11 cellular contexts compared by ENCODE assay signal in genomic region chr11:75468534-75469340, GRCh38. TPM values are rescaled to one million over a fixed set of nuclear protein-coding genes. Genes with fewer than 3 reads are reported as not detected.
DNase-seq lines count a peak whose midpoint lies in the region; TF ChIP-seq lines count a peak whose summit lies in the region.
"Had no signal": no experiment of that assay in that cellular context is flagged by ENCODE, and none has a peak within 500 bp of the region (broad histone marks: within the 10 kb centered on the region; RNA-seq: fewer than 3 reads in every experiment).

No MANE protein-coding gene starts in this region.

- H3K36me3 ChIP-seq in esophagus squamous epithelium: no peaks in the 10 kb centered on the region

- CTCF ChIA-PET in activated naive CD4-positive, alpha-beta T cell treated with anti-CD3 and anti-CD28 coated beads, Interleukin-2, amount 10 ng/mL, durations not matched to agents 7 days and 5 days (lab: Charles Lee): interaction anchor here (0.9 to 1.9 kb wide), 4 partner anchors 18 to 80 kb away, joined by 3 to 7 read pairs (median 4); no protein-coding TSS in a partner anchor

- H3K4me1 ChIP-seq in esophagus squamous epithelium: peaks cover 0 to 24% (median 10%) of the 10 kb centered on the region in 3 donors

- H3K27ac Mint-ChIP-seq in activated naive CD4-positive, alpha-beta T cell treated with anti-CD3 and anti-CD28 coated beads, Interleukin-2, amount 10 ng/mL, durations not matched to agents 7 days and 5 days: peak overlapping the region; percentile 39
- peak overlapping the region; percentile 87 for H3K27ac Mint-ChIP-seq in endothelial cell (ENCODE audit: unreplicated experiment)
- no peak overlapping the region for H3K27ac Mint-ChIP-seq in chondrocyte (ENCODE audit: unreplicated experiment)

- H3K27ac ChIP-seq in esophagus squamous epithelium: peak overlapping the region in 1 of 4 donors; percentile 49

- TF ChIP-seq CTCF in endothelial cell (IDR thresholded peaks at IDR 0.05; ENCODE audit: unreplicated experiment) (no peak), esophagus squamous epithelium (IDR thresholded peaks at IDR 0.05) (no peak), chondrocyte (IDR thresholded peaks at IDR 0.05) (no peak)

- DNase-seq in activated naive CD4-positive, alpha-beta T cell treated with anti-CD3 and anti-CD28 coated beads, Interleukin-2, amount 10 ng/mL, durations not matched to agents 7 days and 5 days: no peak
- DNase-seq in activated naive CD4-positive, alpha-beta T cell (lab: John Stamatoyannopoulos, UW): no peak
- DNase-seq in endothelial cell (ENCODE audit: low spot score) (no peak), lung microvascular endothelial cell (ENCODE audit: low read depth in 2 of 2) (peak; percentile 95 to 96), esophagus squamous epithelium (lab: John Stamatoyannopoulos, UW) (no peak), G401 (ENCODE audit: low spot score) (no peak), NOMO-1 treated with DMSO at 0.1 percent for 48 hours (lab: John Stamatoyannopoulos, UW; ENCODE audit: unreplicated experiment) (no peak), chondrocyte (ENCODE audit: low spot score) (no peak)
- DNase-seq: activated T-cell treated with anti-CD3 and anti-CD28 coated beads, Interleukin-2, amount 50 U/mL, for 4 hours; NCI-H187 treated with DMSO at 0.1 percent for 48 hours; stimulated activated CD4-positive, alpha-beta T cell treated with anti-CD3 and anti-CD28 coated beads, Interleukin-4, amount 100 ng/mL, for 1 hour had no signal

- no peak overlapping the region for H3K4me3 ChIP-seq in esophagus squamous epithelium

- H3K9me3 ChIP-seq in esophagus squamous epithelium: no peaks in the 10 kb centered on the region

- no peaks in the 10 kb centered on the region for H3K36me3 Mint-ChIP-seq in activated naive CD4-positive, alpha-beta T cell treated with anti-CD3 and anti-CD28 coated beads, Interleukin-2, amount 10 ng/mL, durations not matched to agents 7 days and 5 days
- H3K36me3 Mint-ChIP-seq in endothelial cell (ENCODE audit: low read depth, unreplicated experiment): peaks cover 54% of the 10 kb centered on the region
- H3K36me3 Mint-ChIP-seq in chondrocyte (ENCODE audit: low read depth): no peaks in the 10 kb centered on the region

- in situ Hi-C loops in G401 (cut with HindIII; ENCODE audit: low sequenced_read_pairs): no loop called here

- no peak for TF ChIP-seq POLR2A in esophagus squamous epithelium (IDR thresholded peaks at IDR 0.05)

- WGBS in esophagus squamous epithelium, 2 donors: 60 to 68% methylated on average over 7 to 10 of the region's 14 CpGs

- no peak overlapping the region for H3K4me3 Mint-ChIP-seq in activated naive CD4-positive, alpha-beta T cell treated with anti-CD3 and anti-CD28 coated beads, Interleukin-2, amount 10 ng/mL, durations not matched to agents 7 days and 5 days
- H3K4me3 Mint-ChIP-seq in endothelial cell (ENCODE audit: unreplicated experiment): no peak overlapping the region
- no peak overlapping the region for H3K4me3 Mint-ChIP-seq in chondrocyte (ENCODE audit: unreplicated experiment)
- H3K4me3 Mint-ChIP-seq: activated T-cell treated with anti-CD3 and anti-CD28 coated beads, Interleukin-2, amount 50 U/mL, for 4 hours had no signal

- intact Hi-C loops in esophagus squamous epithelium (cut with DNase I): no loop called here

- no peaks in the 10 kb centered on the region for H3K4me1 Mint-ChIP-seq in activated naive CD4-positive, alpha-beta T cell treated with anti-CD3 and anti-CD28 coated beads, Interleukin-2, amount 10 ng/mL, durations not matched to agents 7 days and 5 days
- peaks cover 86% of the 10 kb centered on the region for H3K4me1 Mint-ChIP-seq in endothelial cell (ENCODE audit: unreplicated experiment)
- H3K4me1 Mint-ChIP-seq in chondrocyte (ENCODE audit: low read depth): peaks cover 16% of the 10 kb centered on the region

- H3K9me3 Mint-ChIP-seq in activated naive CD4-positive, alpha-beta T cell treated with anti-CD3 and anti-CD28 coated beads, Interleukin-2, amount 10 ng/mL, durations not matched to agents 7 days and 5 days: no peaks in the 10 kb centered on the region
- H3K9me3 Mint-ChIP-seq in endothelial cell (ENCODE audit: unreplicated experiment) (no peaks in the 10 kb centered on the region), chondrocyte (ENCODE audit: low read depth) (no peaks in the 10 kb centered on the region)
- H3K9me3 Mint-ChIP-seq: activated T-cell treated with anti-CD3 and anti-CD28 coated beads, Interleukin-2, amount 50 U/mL, for 4 hours had no signal

- no peaks in the 10 kb centered on the region for H3K27me3 ChIP-seq in esophagus squamous epithelium

- H3K27me3 Mint-ChIP-seq in activated naive CD4-positive, alpha-beta T cell treated with anti-CD3 and anti-CD28 coated beads, Interleukin-2, amount 10 ng/mL, durations not matched to agents 7 days and 5 days: peaks cover 12% of the 10 kb centered on the region
- peaks cover 33% of the 10 kb centered on the region for H3K27me3 Mint-ChIP-seq in endothelial cell (ENCODE audit: unreplicated experiment)
- no peaks in the 10 kb centered on the region for H3K27me3 Mint-ChIP-seq in chondrocyte (ENCODE audit: low read depth)

RNA-seq across cellular contexts. Expression of gene KLHL35, which starts 35.7 kb away (rescaled TPM):
- total RNA-seq in endothelial cell (ENCODE audit: unreplicated experiment) (2.8 TPM), lung microvascular endothelial cell (1.6 and 1.7 TPM in 2 replicates), esophagus squamous epithelium (under 1 TPM in 3 of 4 donors, not detected in 1; 0.62 to 0.95 (median 0.91) TPM), chondrocyte (6.3 to 12.5 TPM (median 10.1 TPM) in 3 replicates)
- total RNA-seq in G401 (2014; rRNA removed; shearing (Covaris generic)): not detected in 2 replicates

RNA-seq across cellular contexts. Expression of gene GDPD5, which starts 57.0 kb away (rescaled TPM):
- total RNA-seq in endothelial cell (ENCODE audit: unreplicated experiment) (674 TPM), lung microvascular endothelial cell (14.2 and 15.9 TPM in 2 replicates), esophagus squamous epithelium (1 to 10 TPM in 3 of 4 donors, under 1 TPM in 1; 0.57 to 2.3 (median 1.6) TPM), chondrocyte (8.9 to 12.6 TPM (median 11.3 TPM) in 3 replicates)
- 4.6 and 10.8 TPM in 2 replicates for total RNA-seq in G401 (2014; rRNA removed; shearing (Covaris generic))

Comparison
In these comparisons a context has a peak if more than half of its experiments do, and no peak if none do; other contexts are left out.
1. DNase-seq: peak in lung microvascular endothelial cell (2 of 2); none in activated naive CD4-positive, alpha-beta T cell treated with anti-CD3 and anti-CD28 coated beads, Interleukin-2, amount 10 ng/mL, durations not matched to agents 7 days and 5 days (single experiment), activated naive CD4-positive, alpha-beta T cell (0 of 4), endothelial cell (single experiment), esophagus squamous epithelium (single experiment), G401 (single experiment), NOMO-1 treated with DMSO at 0.1 percent for 48 hours (single experiment) and chondrocyte (single experiment).
2. RNA of gene GDPD5, which starts 57.0 kb away (total RNA-seq): 674 TPM in endothelial cell (single experiment); 14.2 to 15.9 TPM in lung microvascular endothelial cell, 8.9 to 12.6 TPM in chondrocyte, 4.6 to 10.8 TPM in G401 and 0.57 to 2.3 TPM in esophagus squamous epithelium; every median in the first group is over 10 times any median in the second.